Comparison of ENCODE assay signal across 15 cellular contexts in the genomic region with DNA sequence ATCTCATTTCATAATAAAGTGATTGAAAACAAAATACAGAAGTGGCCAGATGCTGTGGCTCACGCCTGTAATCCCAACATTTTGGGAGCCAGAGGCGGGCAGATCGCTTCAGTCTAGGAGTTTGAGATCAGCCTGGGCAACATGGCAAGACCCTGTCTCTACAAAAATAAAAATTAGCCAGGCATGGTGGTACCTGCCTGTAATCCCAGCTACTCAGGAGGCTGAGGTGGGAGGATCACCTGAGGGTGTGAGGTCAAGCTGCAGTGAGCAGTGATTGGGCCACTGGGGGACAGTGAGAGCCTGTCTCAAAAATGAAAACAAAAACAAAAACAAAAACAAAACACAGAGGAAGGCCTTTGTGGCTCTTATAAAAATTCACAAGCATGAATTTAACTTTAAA.
"Had no signal": no experiment of that assay in that cellular context is flagged by ENCODE, and none has a peak within 500 bp of the region (broad histone marks: within the 10 kb centered on the region; RNA-seq: fewer than 3 reads in every experiment).

No MANE protein-coding gene starts in this region.

- DNase-seq: effector CD4-positive, alpha-beta T cell; gastrocnemius medialis; heart right ventricle; hypothalamus; kidney glomerular epithelial cell; naive thymus-derived CD4-positive, alpha-beta T cell; psoas muscle; retina; stimulated activated CD4-positive, alpha-beta T cell treated with anti-CD3 and anti-CD28 coated beads, Interleukin-2, amount 100 ng/mL, for 24 hours; stimulated activated CD4-positive, alpha-beta T cell treated with anti-CD3 and anti-CD28 coated beads, Interleukin-4, amount 100 ng/mL, for 4 hours; stimulated activated naive CD4-positive, alpha-beta T cell had no signal

- ATAC-seq: gastrocnemius medialis; heart right ventricle; naive thymus-derived CD4-positive, alpha-beta T cell; psoas muscle; sciatic nerve had no signal

- H3K27ac ChIP-seq: coronary artery, esophagus muscularis mucosa, gastrocnemius medialis, heart right ventricle, psoas muscle had no signal

- H3K27ac Mint-ChIP-seq: naive thymus-derived CD4-positive, alpha-beta T cell; type B pancreatic cell had no signal

- H3K27me3 Mint-ChIP-seq: naive thymus-derived CD4-positive, alpha-beta T cell; type B pancreatic cell had no signal

- H3K27me3 ChIP-seq: esophagus muscularis mucosa, gastrocnemius medialis, heart right ventricle had no signal

- H3K4me3 Mint-ChIP-seq: type B pancreatic cell had no signal

- H3K4me3 ChIP-seq: coronary artery, esophagus muscularis mucosa, gastrocnemius medialis, heart right ventricle, psoas muscle had no signal

- H3K36me3 ChIP-seq: esophagus muscularis mucosa, gastrocnemius medialis, heart right ventricle had no signal

- H3K9me3 ChIP-seq: esophagus muscularis mucosa, gastrocnemius medialis, heart right ventricle, psoas muscle had no signal
